In the genomic region with DNA sequence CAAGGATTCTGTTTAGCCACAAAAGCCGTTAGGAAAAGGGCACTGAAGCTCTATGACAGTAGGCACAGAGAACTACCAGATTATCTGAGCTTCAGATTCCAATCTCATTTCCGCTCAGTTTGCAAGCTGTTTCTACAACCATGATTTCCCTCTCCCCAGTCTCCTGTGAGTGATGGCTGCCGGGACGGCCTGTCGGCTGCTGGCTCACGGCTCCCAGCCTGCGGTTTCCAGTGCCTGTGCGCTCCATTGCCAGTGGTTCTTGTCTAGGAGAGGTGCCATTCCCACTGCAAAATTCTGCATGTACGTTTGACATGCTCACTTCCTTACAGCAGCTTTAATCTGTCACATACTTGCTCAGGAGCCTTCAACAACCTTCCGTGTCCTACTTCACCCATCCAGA, we compare ENCODE assay signal across 8 cellular contexts.
"Had no signal": no experiment of that assay in that cellular context is flagged by ENCODE, and none has a peak within 500 bp of the region (broad histone marks: within the 10 kb centered on the region; RNA-seq: fewer than 3 reads in every experiment).

No MANE protein-coding gene starts in this region.

- DNase-seq: GDM1, GF-D8 had no signal

- FAIRE-seq: G401.6, GM12878, GM12891, GM12892, GM18507, GM19239 had no signal

- H3K4me3 ChIP-seq: GM12878 had no signal
